ENCODE assay signal across 22 cellular contexts in genomic region chr4:176439611-176440010, GRCh38.
"Had no signal": no experiment of that assay in that cellular context is flagged by ENCODE, and none has a peak within 500 bp of the region (broad histone marks: within the 10 kb centered on the region; RNA-seq: fewer than 3 reads in every experiment).

No MANE protein-coding gene starts in this region.

- H3K27ac ChIP-seq: ovary, prostate gland, transverse colon, WERI-Rb-1 had no signal

- H3K4me3 ChIP-seq: lung, ovary, prostate gland, transverse colon had no signal

- H3K27me3 ChIP-seq: ovary, transverse colon had no signal

- H3K9me3 Mint-ChIP-seq: activated naive CD4-positive, alpha-beta T cell treated with anti-CD3 and anti-CD28 coated beads for 36 hours; activated naive CD8-positive, alpha-beta T cell treated with anti-CD3 and anti-CD28 coated beads, Interleukin-2, amount 10 ng/mL, durations not matched to agents 7 days and 5 days; activated T-helper 2 cell treated with anti-CD3 and anti-CD28 coated beads, Interferon-gamma antibody, Interleukin-2, Interleukin-4, amounts not matched to agents 10 μg/mL and 5 μg/mL and 100 μg/mL, durations not matched to agents 14 hours and 24 hours and 36 hours; mesothelial cell of epicardium had no signal

- H3K4me1 ChIP-seq: prostate gland, transverse colon had no signal

- H3K9me3 ChIP-seq: ovary, prostate gland, transverse colon had no signal

- H3K4me3 Mint-ChIP-seq: activated naive CD4-positive, alpha-beta T cell treated with anti-CD3 and anti-CD28 coated beads for 36 hours; activated naive CD8-positive, alpha-beta T cell treated with anti-CD3 and anti-CD28 coated beads, Interleukin-2, amount 10 ng/mL, durations not matched to agents 7 days and 5 days; mesothelial cell of epicardium; naive thymus-derived CD8-positive, alpha-beta T cell; stimulated activated naive B cell treated with anti-CD40 and anti-IgM and Interleukin-4, amounts not matched to agents 10 μg/mL and 1 μg/mL and 100 μg/mL, for 72 hours had no signal

- H3K27ac Mint-ChIP-seq: activated naive CD4-positive, alpha-beta T cell treated with anti-CD3 and anti-CD28 coated beads for 36 hours; activated naive CD8-positive, alpha-beta T cell treated with anti-CD3 and anti-CD28 coated beads, Interleukin-2, amount 10 ng/mL, durations not matched to agents 7 days and 5 days; activated T-helper 2 cell treated with anti-CD3 and anti-CD28 coated beads, Interferon-gamma antibody, Interleukin-2, Interleukin-4, amounts not matched to agents 10 μg/mL and 5 μg/mL and 100 μg/mL, durations not matched to agents 14 hours and 24 hours and 36 hours; mesothelial cell of epicardium; naive thymus-derived CD8-positive, alpha-beta T cell; stimulated activated naive B cell treated with anti-CD40 and anti-IgM and Interleukin-4, amounts not matched to agents 10 μg/mL and 1 μg/mL and 100 μg/mL, for 72 hours had no signal

- FAIRE-seq: endometrium, urothelium cell line had no signal

- DNase-seq: activated CD4-positive, alpha-beta T cell treated with anti-CD3 and anti-CD28 coated beads for 1 hour; activated CD4-positive, alpha-beta T cell treated with anti-CD3 and anti-CD28 coated beads, Interleukin-2, amount 50 U/mL, for 1 hour; activated naive CD4-positive, alpha-beta T cell treated with anti-CD3 and anti-CD28 coated beads for 36 hours; activated naive CD8-positive, alpha-beta T cell treated with anti-CD3 and anti-CD28 coated beads, Interleukin-2, amount 10 ng/mL, durations not matched to agents 7 days and 5 days; activated T-cell treated with anti-CD3 and anti-CD28 coated beads, Interleukin-2, amount 50 U/mL, for 1 hour; amniotic stem cell; cortex of kidney; erythroblast; foreskin fibroblast; naive thymus-derived CD8-positive, alpha-beta T cell; ovary; stimulated activated CD4-positive, alpha-beta T cell treated with anti-CD3 and anti-CD28 coated beads, Interleukin-2, amount 100 ng/mL, for 48 hours; stimulated activated CD8-positive, alpha-beta memory T cell treated with anti-CD3 and anti-CD28 coated beads, Interleukin-4, amount 100 ng/mL, for 48 hours; stimulated activated naive B cell treated with anti-CD40 and anti-IgM and Interleukin-4, amounts not matched to agents 10 μg/mL and 1 μg/mL and 100 μg/mL, for 72 hours; transverse colon; WERI-Rb-1 had no signal

- H3K4me1 Mint-ChIP-seq: activated naive CD8-positive, alpha-beta T cell treated with anti-CD3 and anti-CD28 coated beads, Interleukin-2, amount 10 ng/mL, durations not matched to agents 7 days and 5 days had no signal

- H3K36me3 Mint-ChIP-seq: activated naive CD8-positive, alpha-beta T cell treated with anti-CD3 and anti-CD28 coated beads, Interleukin-2, amount 10 ng/mL, durations not matched to agents 7 days and 5 days; mesothelial cell of epicardium; naive thymus-derived CD8-positive, alpha-beta T cell; stimulated activated naive B cell treated with anti-CD40 and anti-IgM and Interleukin-4, amounts not matched to agents 10 μg/mL and 1 μg/mL and 100 μg/mL, for 72 hours had no signal

- H3K36me3 ChIP-seq: ovary, prostate gland, transverse colon, WERI-Rb-1 had no signal

- H3K27me3 Mint-ChIP-seq: activated naive CD8-positive, alpha-beta T cell treated with anti-CD3 and anti-CD28 coated beads, Interleukin-2, amount 10 ng/mL, durations not matched to agents 7 days and 5 days; stimulated activated naive B cell treated with anti-CD40 and anti-IgM and Interleukin-4, amounts not matched to agents 10 μg/mL and 1 μg/mL and 100 μg/mL, for 72 hours had no signal
